ENCODE assay signal across 18 cellular contexts in genomic region chr6:24504274-24504641, GRCh38.
"Had no signal": no experiment of that assay in that cellular context is flagged by ENCODE, and none has a peak within 500 bp of the region (broad histone marks: within the 10 kb centered on the region; RNA-seq: fewer than 3 reads in every experiment).

No MANE protein-coding gene starts in this region.

- H3K4me1 ChIP-seq: ascending aorta, esophagus squamous epithelium, pancreas had no signal

- H3K9me3 Mint-ChIP-seq: T-cell had no signal

- H3K27me3 ChIP-seq: ascending aorta, dorsolateral prefrontal cortex, esophagus squamous epithelium, pancreas had no signal

- H3K4me1 Mint-ChIP-seq: activated naive CD4-positive, alpha-beta T cell treated with anti-CD3 and anti-CD28 coated beads, Interleukin-2, amount 10 ng/mL, durations not matched to agents 7 days and 5 days; neural crest cell had no signal

- H3K27ac ChIP-seq: ascending aorta, dorsolateral prefrontal cortex, esophagus squamous epithelium, pancreas, thoracic aorta had no signal

- H3K27me3 Mint-ChIP-seq: activated naive CD4-positive, alpha-beta T cell treated with anti-CD3 and anti-CD28 coated beads, Interleukin-2, amount 10 ng/mL, durations not matched to agents 7 days and 5 days; T-cell had no signal

- DNase-seq: activated CD4-positive, alpha-beta T cell treated with anti-CD3 and anti-CD28 coated beads, Interleukin-2, amount 50 U/mL, for 4 hours; activated naive CD4-positive, alpha-beta T cell treated with anti-CD3 and anti-CD28 coated beads, Interleukin-2, amount 10 ng/mL, durations not matched to agents 7 days and 5 days; activated T-cell treated with anti-CD3 and anti-CD28 coated beads, Interleukin-2, amount 50 U/mL, for 1 hour; dorsolateral prefrontal cortex; esophagus squamous epithelium; hypothalamus; kidney; midbrain; pancreas; stimulated activated CD4-positive, alpha-beta T cell treated with anti-CD3 and anti-CD28 coated beads, Interleukin-12 subunit alpha, Interleukin-12 subunit beta, amount 100 ng/mL, for 4 hours; stimulated activated CD4-positive, alpha-beta T cell treated with anti-CD3 and anti-CD28 coated beads, Interleukin-2, amount 100 ng/mL, for 24 hours; T-cell; T1000 had no signal

- H3K4me3 Mint-ChIP-seq: activated naive CD4-positive, alpha-beta T cell treated with anti-CD3 and anti-CD28 coated beads, Interleukin-2, amount 10 ng/mL, durations not matched to agents 7 days and 5 days; neural crest cell; T-cell had no signal

- H3K4me3 ChIP-seq: ascending aorta, dorsolateral prefrontal cortex, esophagus squamous epithelium, lung, pancreas, thoracic aorta had no signal

- H3K9me3 ChIP-seq: ascending aorta, esophagus squamous epithelium, pancreas, thoracic aorta had no signal

- ATAC-seq: activated CD4-positive, CD25-positive, alpha-beta regulatory T cell treated with anti-CD3 and anti-CD28 coated beads, Interleukin-2, amount 50 U/mL, for 24 hours; T-cell had no signal

- H3K27ac Mint-ChIP-seq: activated naive CD4-positive, alpha-beta T cell treated with anti-CD3 and anti-CD28 coated beads, Interleukin-2, amount 10 ng/mL, durations not matched to agents 7 days and 5 days; T-cell had no signal

- H3K36me3 ChIP-seq: pancreas had no signal
